ENCODE assay signal across 1 cellular context in genomic region chr22:30248484-30248883, GRCh38.
TF ChIP-seq lines count a peak whose summit lies in the region.

No MANE protein-coding gene starts in this region.

TF ChIP-seq in A549, 52 proteins besides CTCF, POLR2A, EP300 and RAD21:
- TF ChIP-seq ZSCAN20 (CRISPR knock-in tag; IDR thresholded peaks at IDR 0.05) (no peak), ESRRA (IDR thresholded peaks at IDR 0.05; ENCODE audit: borderline replicate concordance, low read length) (no peak), RNF2 (IDR thresholded peaks at IDR 0.05; ENCODE audit: borderline replicate concordance, low read depth) (no peak), RFX5 (IDR thresholded peaks at IDR 0.05) (no peak)
